Comparison of ENCODE assay signal across 8 cellular contexts in genomic region chr15:63504247-63504978, GRCh38. TPM values are rescaled to one million over a fixed set of nuclear protein-coding genes. Genes with fewer than 3 reads are reported as not detected.
DNase-seq lines count a peak whose midpoint lies in the region; ATAC-seq and TF ChIP-seq lines count a peak whose summit lies in the region.

USP3 (plus strand) TSS chr15:63504593; CDS start chr15:63504740, 147 bp downstream.

- H3K23ac ChIP-seq in trophoblast cell (ENCODE audit: low read length), result no peak within 1 kb of the TSS

- H3K27ac Mint-ChIP-seq in activated naive CD8-positive, alpha-beta T cell treated with anti-CD3 and anti-CD28 coated beads, Interleukin-2, amount 50 U/mL, for 24 hours, result peak within 1 kb of the TSS; percentile 98

- H4K12ac ChIP-seq in trophoblast cell (ENCODE audit: low read depth, low read length), result peak within 1 kb of the TSS; percentile 57

- peaks cover 26% of the 10 kb centered on the region for H3K27me3 ChIP-seq in cardiac muscle cell
- no peaks in the 10 kb centered on the region for H3K27me3 ChIP-seq in trophoblast cell (ENCODE audit: insufficient read depth, low read length)
- H3K27me3 ChIP-seq in tibial nerve, result no peaks in the 10 kb centered on the region

- H3K9me3 ChIP-seq in cardiac muscle cell (ENCODE audit: low read depth), result no peaks in the 10 kb centered on the region
- H3K9me3 ChIP-seq in trophoblast cell (ENCODE audit: insufficient read depth, low read depth, low read length), result no peaks in the 10 kb centered on the region
- H3K9me3 ChIP-seq in tibial nerve, result no peaks in the 10 kb centered on the region

- H3K4me3 ChIP-seq in cardiac muscle cell (peak within 1 kb of the TSS; percentile 55), trophoblast cell (ENCODE audit: low read depth, low read length) (peak within 1 kb of the TSS; percentile 95), tibial nerve (peak within 1 kb of the TSS; percentile 70 to 91 (median 82))

- peaks cover 80% of the 10 kb centered on the region for H3K4me1 Mint-ChIP-seq in activated naive CD8-positive, alpha-beta T cell treated with anti-CD3 and anti-CD28 coated beads, Interleukin-2, amount 50 U/mL, for 24 hours

- peak within 1 kb of the TSS; percentile 87 for H3K4ac ChIP-seq in trophoblast cell (ENCODE audit: low read depth, low read length)

- ATAC-seq in HG02759 (IDR thresholded peaks at IDR 0.05; ENCODE audit: unreplicated experiment), result peak; percentile 62
- ATAC-seq in activated naive CD8-positive, alpha-beta T cell treated with anti-CD3 and anti-CD28 coated beads, Interleukin-2, amount 50 U/mL, for 24 hours, result peak; percentile 70

- H2BK5ac ChIP-seq in trophoblast cell (ENCODE audit: low read depth, low read length, poor library complexity), result peak within 1 kb of the TSS; percentile 42

- H3K4me1 ChIP-seq in cardiac muscle cell (ENCODE audit: low read depth) (peaks cover 12% of the 10 kb centered on the region), trophoblast cell (ENCODE audit: control insufficient read depth in 1 of 2, insufficient read depth in 2 of 2, low read length in 2 of 2) (peaks cover 3 to 14% of the 10 kb centered on the region in 2 experiments), tibial nerve (peaks cover 0 to 68% (median 55%) of the 10 kb centered on the region in 4 donors)

- peak; percentile 88 to 90 for TF ChIP-seq POLR2A in tibial nerve (IDR thresholded peaks at IDR 0.05)

- peak within 1 kb of the TSS; percentile 74 for H3K14ac ChIP-seq in trophoblast cell (ENCODE audit: low read length)

- peak within 1 kb of the TSS; percentile 78 for H4K91ac ChIP-seq in trophoblast cell (ENCODE audit: low read depth, low read length)

- H2AFZ ChIP-seq in trophoblast cell (ENCODE audit: insufficient read depth, low read length, poor library complexity), result peak within 1 kb of the TSS; percentile 75

- H3K4me3 Mint-ChIP-seq in activated naive CD8-positive, alpha-beta T cell treated with anti-CD3 and anti-CD28 coated beads, Interleukin-2, amount 50 U/mL, for 24 hours, result peak within 1 kb of the TSS; percentile 84

- H3K27me3 Mint-ChIP-seq in activated naive CD8-positive, alpha-beta T cell treated with anti-CD3 and anti-CD28 coated beads, Interleukin-2, amount 50 U/mL, for 24 hours, result no peaks in the 10 kb centered on the region

- peaks cover 24% of the 10 kb centered on the region for H3K79me1 ChIP-seq in trophoblast cell (ENCODE audit: low read length)

- H2BK12ac ChIP-seq in trophoblast cell (ENCODE audit: low read length), result peak within 1 kb of the TSS; percentile 2

- peak within 1 kb of the TSS; percentile 52 for H2BK120ac ChIP-seq in trophoblast cell (ENCODE audit: insufficient read depth, low read length, poor library complexity)

- peak within 1 kb of the TSS; percentile 38 for H3K18ac ChIP-seq in trophoblast cell (ENCODE audit: low read length)

- peak; percentile 22 for TF ChIP-seq CTCF in GM12873 (IDR thresholded peaks at IDR 0.05; ENCODE audit: insufficient read depth, low read depth, low read length, missing control alignments)
- TF ChIP-seq CTCF in cardiac muscle cell (IDR thresholded peaks at IDR 0.05; ENCODE audit: low read depth, low read length), result no peak
- peak; percentile 50 to 69 (median 53) for TF ChIP-seq CTCF in tibial nerve (IDR thresholded peaks at IDR 0.05)

- peak; percentile 85 to 98 (median 97) for DNase-seq in NCI-H1417 (lab: John Stamatoyannopoulos, UW)
- peak; percentile 86 for DNase-seq in SW480 (ENCODE audit: low spot score)
- DNase-seq in activated naive CD8-positive, alpha-beta T cell treated with anti-CD3 and anti-CD28 coated beads, Interleukin-2, amount 50 U/mL, for 24 hours, result peak; percentile 94
- peak; percentile 95 to 98 for DNase-seq in cardiac muscle cell (ENCODE audit: low read depth in 1 of 2, low spot score in 1 of 2)
- DNase-seq in trophoblast cell, result peak; percentile 92 to 98
- peak; percentile 87 to 91 for DNase-seq in tibial nerve (ENCODE audit: low spot score in 2 of 2)

- peak within 1 kb of the TSS; percentile 78 for H4K8ac ChIP-seq in trophoblast cell (ENCODE audit: low read depth, low read length)

- H3K79me2 ChIP-seq in trophoblast cell (ENCODE audit: control insufficient read depth, insufficient read depth, low read length, poor library complexity), result peaks cover 12% of the 10 kb centered on the region

- H3K36me3 Mint-ChIP-seq in activated naive CD8-positive, alpha-beta T cell treated with anti-CD3 and anti-CD28 coated beads, Interleukin-2, amount 50 U/mL, for 24 hours (ENCODE audit: low read depth), result no peaks in the 10 kb centered on the region

- peak within 1 kb of the TSS; percentile 53 for H3K27ac ChIP-seq in cardiac muscle cell
- H3K27ac ChIP-seq in trophoblast cell (ENCODE audit: low read depth, low read length), result peak within 1 kb of the TSS; percentile 62
- peak within 1 kb of the TSS; percentile 87 to 99 (median 96) for H3K27ac ChIP-seq in tibial nerve

- no CpG with 5 or more reads among the region's 88 CpGs for WGBS in trophoblast cell (ENCODE audit: extremely low coverage, insufficient coverage, insufficient read length)
- 0% methylated on average over 1 to 77 of the region's 88 CpGs for WGBS in tibial nerve, 2 donors

- peak; percentile 46 to 98 for TF ChIP-seq EP300 in tibial nerve (IDR thresholded peaks at IDR 0.05)

- H3K36me3 ChIP-seq in cardiac muscle cell (no peaks in the 10 kb centered on the region), trophoblast cell (ENCODE audit: control insufficient read depth in 1 of 2, insufficient read depth in 2 of 2, low read length in 2 of 2) (no peaks in the 10 kb centered on the region), tibial nerve (no peaks in the 10 kb centered on the region)

- peak within 1 kb of the TSS; percentile 35 for H2AK5ac ChIP-seq in trophoblast cell (ENCODE audit: low read length)

- H3K4me2 ChIP-seq in trophoblast cell (ENCODE audit: low read length), result peak within 1 kb of the TSS; percentile 73

- no peaks in the 10 kb centered on the region for H3K9me3 Mint-ChIP-seq in activated naive CD8-positive, alpha-beta T cell treated with anti-CD3 and anti-CD28 coated beads, Interleukin-2, amount 50 U/mL, for 24 hours

- H3K9ac ChIP-seq in trophoblast cell (ENCODE audit: low read length), result peak within 1 kb of the TSS; percentile 92

RNA-seq across cellular contexts. Expression of gene USP3, which starts in this region (rescaled TPM):
- 23.8 and 26.0 TPM in 2 replicates for total RNA-seq in cardiac muscle cell
- 20.2 and 25.9 TPM in 2 replicates for polyA plus RNA-seq in cardiac muscle cell
- 28.3 and 28.6 TPM in 2 replicates for polyA plus RNA-seq in trophoblast cell (2013)
- 10 to 100 TPM; 32.8 to 47.3 (median 38.3) TPM for total RNA-seq in tibial nerve

Comparison
In these comparisons a context has a peak if more than half of its experiments do, and no peak if none do; other contexts are left out.
1. Peak in every context shown above with its lines: DNase-seq, ATAC-seq, H3K4me3 ChIP-seq and H3K27ac ChIP-seq.